ENCODE assay signal across 1 cellular context in the genomic region with DNA sequence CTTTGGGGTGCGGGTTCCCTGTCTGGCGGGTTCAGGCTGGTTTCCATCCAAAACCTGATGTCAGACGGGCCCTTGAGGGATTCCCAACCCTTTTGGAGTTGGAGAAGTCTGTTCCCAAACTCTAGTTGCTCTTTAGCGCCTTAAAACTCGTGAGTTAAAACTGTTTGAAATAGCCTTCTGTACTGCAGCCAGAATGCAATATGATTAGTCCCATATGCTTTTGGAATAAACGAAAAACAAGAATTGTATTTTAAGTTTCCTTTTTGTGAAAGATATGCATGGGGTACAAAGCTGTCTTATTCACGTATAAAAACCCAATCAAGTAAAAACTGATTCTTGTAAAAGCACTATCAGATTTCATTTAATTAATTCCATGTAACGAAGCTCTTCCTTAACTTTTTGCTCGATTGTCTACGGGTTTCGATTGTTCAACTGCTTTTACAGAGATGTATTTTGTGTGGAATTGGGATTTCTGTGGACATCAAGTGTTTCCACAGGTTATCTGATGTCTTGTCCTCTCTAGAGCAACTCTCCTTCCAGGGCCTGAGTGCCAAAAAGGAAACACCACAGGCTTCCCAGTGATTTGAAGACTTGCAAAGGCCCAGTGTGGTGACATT.
TF ChIP-seq lines count a peak whose summit lies in the region.

No MANE protein-coding gene starts in this region.

TF ChIP-seq in HCT116, 20 proteins besides CTCF, POLR2A, EP300 and RAD21:
- TF ChIP-seq, protein P1, sequence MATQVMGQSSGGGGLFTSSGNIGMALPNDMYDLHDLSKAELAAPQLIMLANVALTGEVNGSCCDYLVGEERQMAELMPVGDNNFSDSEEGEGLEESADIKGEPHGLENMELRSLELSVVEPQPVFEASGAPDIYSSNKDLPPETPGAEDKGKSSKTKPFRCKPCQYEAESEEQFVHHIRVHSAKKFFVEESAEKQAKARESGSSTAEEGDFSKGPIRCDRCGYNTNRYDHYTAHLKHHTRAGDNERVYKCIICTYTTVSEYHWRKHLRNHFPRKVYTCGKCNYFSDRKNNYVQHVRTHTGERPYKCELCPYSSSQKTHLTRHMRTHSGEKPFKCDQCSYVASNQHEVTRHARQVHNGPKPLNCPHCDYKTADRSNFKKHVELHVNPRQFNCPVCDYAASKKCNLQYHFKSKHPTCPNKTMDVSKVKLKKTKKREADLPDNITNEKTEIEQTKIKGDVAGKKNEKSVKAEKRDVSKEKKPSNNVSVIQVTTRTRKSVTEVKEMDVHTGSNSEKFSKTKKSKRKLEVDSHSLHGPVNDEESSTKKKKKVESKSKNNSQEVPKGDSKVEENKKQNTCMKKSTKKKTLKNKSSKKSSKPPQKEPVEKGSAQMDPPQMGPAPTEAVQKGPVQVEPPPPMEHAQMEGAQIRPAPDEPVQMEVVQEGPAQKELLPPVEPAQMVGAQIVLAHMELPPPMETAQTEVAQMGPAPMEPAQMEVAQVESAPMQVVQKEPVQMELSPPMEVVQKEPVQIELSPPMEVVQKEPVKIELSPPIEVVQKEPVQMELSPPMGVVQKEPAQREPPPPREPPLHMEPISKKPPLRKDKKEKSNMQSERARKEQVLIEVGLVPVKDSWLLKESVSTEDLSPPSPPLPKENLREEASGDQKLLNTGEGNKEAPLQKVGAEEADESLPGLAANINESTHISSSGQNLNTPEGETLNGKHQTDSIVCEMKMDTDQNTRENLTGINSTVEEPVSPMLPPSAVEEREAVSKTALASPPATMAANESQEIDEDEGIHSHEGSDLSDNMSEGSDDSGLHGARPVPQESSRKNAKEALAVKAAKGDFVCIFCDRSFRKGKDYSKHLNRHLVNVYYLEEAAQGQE (IDR thresholded peaks at IDR 0.05; ENCODE audit: low read depth) = no peak
- no peak for TF ChIP-seq YY1 (IDR thresholded peaks at IDR 0.05; ENCODE audit: extremely low read depth, insufficient replicate concordance, low read depth, low read length)
- no peak for TF ChIP-seq EZH2phosphoT487 (IDR thresholded peaks at IDR 0.05; ENCODE audit: borderline replicate concordance)
- no peak for TF ChIP-seq ZNF274 (IDR thresholded peaks at IDR 0.05; ENCODE audit: low read depth, low read length)
- TF ChIP-seq JUND (IDR thresholded peaks at IDR 0.05) = no peak
- TF ChIP-seq EZH2 (IDR thresholded peaks at IDR 0.05) = no peak
- no peak for TF ChIP-seq POLR2AphosphoS5 (IDR thresholded peaks at IDR 0.05; ENCODE audit: low read depth, low read length)
- no peak for TF ChIP-seq SRF (IDR thresholded peaks at IDR 0.05; ENCODE audit: low read depth)
- no peak for TF ChIP-seq EGR1 (IDR thresholded peaks at IDR 0.05; ENCODE audit: low read depth)
- TF ChIP-seq SP1 (IDR thresholded peaks at IDR 0.05; ENCODE audit: low read depth) = no peak
- no peak for TF ChIP-seq CBX3 (IDR thresholded peaks at IDR 0.05; ENCODE audit: low read depth)
- TF ChIP-seq, protein P2, sequence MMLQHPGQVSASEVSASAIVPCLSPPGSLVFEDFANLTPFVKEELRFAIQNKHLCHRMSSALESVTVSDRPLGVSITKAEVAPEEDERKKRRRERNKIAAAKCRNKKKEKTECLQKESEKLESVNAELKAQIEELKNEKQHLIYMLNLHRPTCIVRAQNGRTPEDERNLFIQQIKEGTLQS (IDR thresholded peaks at IDR 0.05) = no peak
- no peak for TF ChIP-seq ZFX (IDR thresholded peaks at IDR 0.05)
- TF ChIP-seq CEBPB (IDR thresholded peaks at IDR 0.05; ENCODE audit: low read depth) = no peak
- TF ChIP-seq, protein P3, sequence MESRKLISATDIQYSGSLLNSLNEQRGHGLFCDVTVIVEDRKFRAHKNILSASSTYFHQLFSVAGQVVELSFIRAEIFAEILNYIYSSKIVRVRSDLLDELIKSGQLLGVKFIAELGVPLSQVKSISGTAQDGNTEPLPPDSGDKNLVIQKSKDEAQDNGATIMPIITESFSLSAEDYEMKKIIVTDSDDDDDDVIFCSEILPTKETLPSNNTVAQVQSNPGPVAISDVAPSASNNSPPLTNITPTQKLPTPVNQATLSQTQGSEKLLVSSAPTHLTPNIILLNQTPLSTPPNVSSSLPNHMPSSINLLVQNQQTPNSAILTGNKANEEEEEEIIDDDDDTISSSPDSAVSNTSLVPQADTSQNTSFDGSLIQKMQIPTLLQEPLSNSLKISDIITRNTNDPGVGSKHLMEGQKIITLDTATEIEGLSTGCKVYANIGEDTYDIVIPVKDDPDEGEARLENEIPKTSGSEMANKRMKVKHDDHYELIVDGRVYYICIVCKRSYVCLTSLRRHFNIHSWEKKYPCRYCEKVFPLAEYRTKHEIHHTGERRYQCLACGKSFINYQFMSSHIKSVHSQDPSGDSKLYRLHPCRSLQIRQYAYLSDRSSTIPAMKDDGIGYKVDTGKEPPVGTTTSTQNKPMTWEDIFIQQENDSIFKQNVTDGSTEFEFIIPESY (IDR thresholded peaks at IDR 0.05; ENCODE audit: extremely low read depth, insufficient replicate concordance, low read length) = no peak
- no peak for TF ChIP-seq SIN3A (IDR thresholded peaks at IDR 0.05; ENCODE audit: low read depth)
- TF ChIP-seq TCF7L2 (IDR thresholded peaks at IDR 0.05; ENCODE audit: borderline replicate concordance, extremely low read depth, insufficient read depth, insufficient read length) = no peak
- TF ChIP-seq ELF1 (IDR thresholded peaks at IDR 0.05; ENCODE audit: borderline replicate concordance, low read depth) = no peak
- no peak for TF ChIP-seq FOSL1 (IDR thresholded peaks at IDR 0.05; ENCODE audit: low read depth)
